1 cellular context compared by ENCODE assay signal in genomic region chr11:19116971-19117759, GRCh38.
TF ChIP-seq lines count a peak whose summit lies in the region.

A gene with protein sequence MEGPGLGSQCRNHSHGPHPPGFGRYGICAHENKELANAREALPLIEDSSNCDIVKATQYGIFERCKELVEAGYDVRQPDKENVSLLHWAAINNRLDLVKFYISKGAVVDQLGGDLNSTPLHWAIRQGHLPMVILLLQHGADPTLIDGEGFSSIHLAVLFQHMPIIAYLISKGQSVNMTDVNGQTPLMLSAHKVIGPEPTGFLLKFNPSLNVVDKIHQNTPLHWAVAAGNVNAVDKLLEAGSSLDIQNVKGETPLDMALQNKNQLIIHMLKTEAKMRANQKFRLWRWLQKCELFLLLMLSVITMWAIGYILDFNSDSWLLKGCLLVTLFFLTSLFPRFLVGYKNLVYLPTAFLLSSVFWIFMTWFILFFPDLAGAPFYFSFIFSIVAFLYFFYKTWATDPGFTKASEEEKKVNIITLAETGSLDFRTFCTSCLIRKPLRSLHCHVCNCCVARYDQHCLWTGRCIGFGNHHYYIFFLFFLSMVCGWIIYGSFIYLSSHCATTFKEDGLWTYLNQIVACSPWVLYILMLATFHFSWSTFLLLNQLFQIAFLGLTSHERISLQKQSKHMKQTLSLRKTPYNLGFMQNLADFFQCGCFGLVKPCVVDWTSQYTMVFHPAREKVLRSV (plus strand): TSS chr11:19117168. CDS start chr11:19117250, 82 bp downstream.

TF ChIP-seq in neural cell, 6 proteins besides CTCF, POLR2A, EP300 and RAD21:
- no peak for TF ChIP-seq EZH2 (IDR thresholded peaks at IDR 0.05; ENCODE audit: borderline replicate concordance, insufficient read depth, low read length, poor library complexity, severe bottlenecking)
- TF ChIP-seq, protein P1, sequence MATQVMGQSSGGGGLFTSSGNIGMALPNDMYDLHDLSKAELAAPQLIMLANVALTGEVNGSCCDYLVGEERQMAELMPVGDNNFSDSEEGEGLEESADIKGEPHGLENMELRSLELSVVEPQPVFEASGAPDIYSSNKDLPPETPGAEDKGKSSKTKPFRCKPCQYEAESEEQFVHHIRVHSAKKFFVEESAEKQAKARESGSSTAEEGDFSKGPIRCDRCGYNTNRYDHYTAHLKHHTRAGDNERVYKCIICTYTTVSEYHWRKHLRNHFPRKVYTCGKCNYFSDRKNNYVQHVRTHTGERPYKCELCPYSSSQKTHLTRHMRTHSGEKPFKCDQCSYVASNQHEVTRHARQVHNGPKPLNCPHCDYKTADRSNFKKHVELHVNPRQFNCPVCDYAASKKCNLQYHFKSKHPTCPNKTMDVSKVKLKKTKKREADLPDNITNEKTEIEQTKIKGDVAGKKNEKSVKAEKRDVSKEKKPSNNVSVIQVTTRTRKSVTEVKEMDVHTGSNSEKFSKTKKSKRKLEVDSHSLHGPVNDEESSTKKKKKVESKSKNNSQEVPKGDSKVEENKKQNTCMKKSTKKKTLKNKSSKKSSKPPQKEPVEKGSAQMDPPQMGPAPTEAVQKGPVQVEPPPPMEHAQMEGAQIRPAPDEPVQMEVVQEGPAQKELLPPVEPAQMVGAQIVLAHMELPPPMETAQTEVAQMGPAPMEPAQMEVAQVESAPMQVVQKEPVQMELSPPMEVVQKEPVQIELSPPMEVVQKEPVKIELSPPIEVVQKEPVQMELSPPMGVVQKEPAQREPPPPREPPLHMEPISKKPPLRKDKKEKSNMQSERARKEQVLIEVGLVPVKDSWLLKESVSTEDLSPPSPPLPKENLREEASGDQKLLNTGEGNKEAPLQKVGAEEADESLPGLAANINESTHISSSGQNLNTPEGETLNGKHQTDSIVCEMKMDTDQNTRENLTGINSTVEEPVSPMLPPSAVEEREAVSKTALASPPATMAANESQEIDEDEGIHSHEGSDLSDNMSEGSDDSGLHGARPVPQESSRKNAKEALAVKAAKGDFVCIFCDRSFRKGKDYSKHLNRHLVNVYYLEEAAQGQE (IDR thresholded peaks at IDR 0.05; ENCODE audit: borderline replicate concordance): no peak
- peak; percentile 86 for TF ChIP-seq POLR2AphosphoS5 (IDR thresholded peaks at IDR 0.05)
- TF ChIP-seq MXI1 (conservative IDR thresholded peaks at IDR 0.05; ENCODE audit: poor library complexity, severe bottlenecking): peak; percentile 57
- TF ChIP-seq SMC3 (conservative IDR thresholded peaks at IDR 0.05; ENCODE audit: poor library complexity): peak; percentile 31
- no peak for TF ChIP-seq TAF1 (IDR thresholded peaks at IDR 0.05; ENCODE audit: low read depth)
TF ChIP-seq in neural cell: peak in this region for 3.
